18 cellular contexts compared by ENCODE assay signal in genomic region chr4:7655549-7656243, GRCh38.
DNase-seq lines count a peak whose midpoint lies in the region; ATAC-seq, FAIRE-seq and TF ChIP-seq lines count a peak whose summit lies in the region.
"Had no signal": no experiment of that assay in that cellular context is flagged by ENCODE, and none has a peak within 500 bp of the region (broad histone marks: within the 10 kb centered on the region; RNA-seq: fewer than 3 reads in every experiment).

No MANE protein-coding gene starts in this region.

- H3T11ph ChIP-seq in H9 (ENCODE audit: low read length): no peak overlapping the region

- TF ChIP-seq POLR2A in endothelial cell of umbilical vein (IDR thresholded peaks at IDR 0.05; ENCODE audit: low read depth, low read length): no peak

- H3K14ac ChIP-seq in neuronal stem cell (ENCODE audit: low read length) (peak overlapping the region; percentile 40), H9 (ENCODE audit: insufficient read depth, low read length) (no peak overlapping the region; the same call in 1 of the 2 replicates)

- H3K27me3 ChIP-seq in H7 (ENCODE audit: control insufficient read depth, insufficient read depth, low read length) (no peaks in the 10 kb centered on the region; the same call in 1 of the 2 replicates), endothelial cell of umbilical vein (ENCODE audit: control insufficient read depth in 2 of 2, insufficient read depth in 2 of 2, low read length in 2 of 2) (no peaks in the 10 kb centered on the region), neuronal stem cell (ENCODE audit: control insufficient read depth in 3 of 3, insufficient read depth in 3 of 3, low read depth in 1 of 3, low read length in 3 of 3) (peaks cover 0 to 44% (median 0%) of the 10 kb centered on the region in 3 experiments), H9 (ENCODE audit: insufficient read depth, low read length) (no peaks in the 10 kb centered on the region)

- BruUV-seq in endothelial cell of umbilical vein (replicated peaks; lab: Mats Ljungman, UMichigan): no TSS peak

- H3K9ac ChIP-seq in endothelial cell of umbilical vein (replicated peaks; ENCODE audit: extremely low read depth, insufficient read depth, low read length): no peak overlapping the region
- H3K9ac ChIP-seq in neuronal stem cell (ENCODE audit: low read depth, low read length, poor library complexity): no peak overlapping the region
- H3K9ac ChIP-seq in H9 (ENCODE audit: extremely low read depth, insufficient read length, low read length): no peak overlapping the region

- peaks cover 13 to 20% of the 10 kb centered on the region in 2 donors for H3K27me3 Mint-ChIP-seq in stimulated activated naive B cell treated with anti-CD40 and anti-IgM and Interleukin-4, amounts not matched to agents 10 μg/mL and 1 μg/mL and 100 μg/mL, for 72 hours
- peaks cover 19% of the 10 kb centered on the region for H3K27me3 Mint-ChIP-seq in H9 (ENCODE audit: low read depth)
- peaks cover 3% of the 10 kb centered on the region for H3K27me3 Mint-ChIP-seq in activated CD8-positive, alpha-beta memory T cell treated with anti-CD3 and anti-CD28 coated beads, Interleukin-2, amount 10 ng/mL, durations not matched to agents 7 days and 5 days

- POLR2A ChIA-PET in endothelial cell of umbilical vein (lab: Charles Lee): no interaction called here

- H2BK120ac ChIP-seq in neuronal stem cell (ENCODE audit: low read depth, low read length): no peak overlapping the region
- no peak overlapping the region for H2BK120ac ChIP-seq in H9 (ENCODE audit: low read depth, low read length, poor library complexity, severe bottlenecking)

- H3K36me3 ChIP-seq in H7 (replicated peaks; ENCODE audit: control insufficient read depth, insufficient read depth, low read length): no peaks in the 10 kb centered on the region
- no peaks in the 10 kb centered on the region for H3K36me3 ChIP-seq in endothelial cell of umbilical vein (ENCODE audit: control insufficient read depth in 2 of 2, extremely low read depth in 1 of 2, insufficient read depth in 2 of 2, low read length in 2 of 2)
- no peaks in the 10 kb centered on the region for H3K36me3 ChIP-seq in neuronal stem cell (replicated peaks in 1 of 2; ENCODE audit: control insufficient read depth in 2 of 2, insufficient read depth in 2 of 2, low read length in 2 of 2)
- H3K36me3 ChIP-seq: gastroesophageal sphincter had no signal

- H3K4me2 ChIP-seq in endothelial cell of umbilical vein (ENCODE audit: insufficient read depth, low read length) (no peak overlapping the region), neuronal stem cell (ENCODE audit: insufficient read depth, low read length, poor library complexity, severe bottlenecking) (no peak overlapping the region), H9 (ENCODE audit: insufficient read depth, insufficient read length, low read length) (no peak overlapping the region)

- H4K91ac ChIP-seq in neuronal stem cell (ENCODE audit: low read depth, low read length, poor library complexity): no peak overlapping the region
- no peak overlapping the region for H4K91ac ChIP-seq in H9 (ENCODE audit: insufficient read length, low read depth, low read length)

- H3K79me2 ChIP-seq in endothelial cell of umbilical vein (ENCODE audit: control insufficient read depth, insufficient read depth, low read length) (no peaks in the 10 kb centered on the region), H9 (ENCODE audit: insufficient read depth, low read length) (no peaks in the 10 kb centered on the region)

- H2AFZ ChIP-seq in endothelial cell of umbilical vein (ENCODE audit: low read depth, low read length): no peak overlapping the region
- peak overlapping the region; percentile 60 for H2AFZ ChIP-seq in neuronal stem cell (ENCODE audit: low read length)
- no peak overlapping the region for H2AFZ ChIP-seq in H9 (ENCODE audit: low read length)

- no peak overlapping the region for H3K4me3 Mint-ChIP-seq in stimulated activated naive B cell treated with anti-CD40 and anti-IgM and Interleukin-4, amounts not matched to agents 10 μg/mL and 1 μg/mL and 100 μg/mL, for 72 hours
- no peak overlapping the region for H3K4me3 Mint-ChIP-seq in H9
- no peak overlapping the region for H3K4me3 Mint-ChIP-seq in activated CD8-positive, alpha-beta memory T cell treated with anti-CD3 and anti-CD28 coated beads, Interleukin-2, amount 10 ng/mL, durations not matched to agents 7 days and 5 days
- H3K4me3 Mint-ChIP-seq: CD4-positive, CD25-positive, alpha-beta regulatory T cell; stimulated activated naive CD8-positive, alpha-beta T cell treated with anti-CD3 and anti-CD28 coated beads, Interleukin-15, Interleukin-2, amounts not matched to agents 100 ng/mL and 50 ng/mL, for 24 hours had no signal

- H3K9me3 ChIP-seq in endothelial cell of umbilical vein (replicated peaks; ENCODE audit: control insufficient read depth, insufficient read depth, low read length): no peaks in the 10 kb centered on the region
- H3K9me3 ChIP-seq in neuronal stem cell (replicated peaks in 1 of 2; ENCODE audit: control insufficient read depth in 2 of 2, insufficient read depth in 1 of 2, low read depth in 1 of 2, low read length in 2 of 2): no peaks in the 10 kb centered on the region
- H3K9me3 ChIP-seq in H9 (ENCODE audit: control insufficient read depth, low read depth, low read length): no peaks in the 10 kb centered on the region
- H3K9me3 ChIP-seq: gastroesophageal sphincter, psoas muscle had no signal

- no peak overlapping the region for H3K56ac ChIP-seq in H9 (ENCODE audit: insufficient read length, low read depth, low read length)

- FAIRE-seq in endothelial cell of umbilical vein (lab: Jason Lieb, UNC): peak; percentile 15
- FAIRE-seq: GM18507 had no signal

- TF ChIP-seq CTCF in endothelial cell of umbilical vein (IDR thresholded peaks at IDR 0.05; ENCODE audit: extremely low read depth in 1 of 2, insufficient read depth in 1 of 2, low read depth in 1 of 2, low read length in 2 of 2): no peak
- no peak for TF ChIP-seq CTCF in H9 (conservative IDR thresholded peaks at IDR 0.05)

- H2BK15ac ChIP-seq in neuronal stem cell (ENCODE audit: low read length) (no peak overlapping the region), H9 (ENCODE audit: low read depth, low read length) (no peak overlapping the region)

- no CpG with 5 or more reads among the region's 30 CpGs for WGBS in neuronal stem cell (ENCODE audit: extremely low coverage in 2 of 2, insufficient read length in 2 of 2, insufficient replicate concordance in 1 of 2), 2 donors
- WGBS in H9 (ENCODE audit: extremely low coverage, insufficient read length, low lambda C conversion rate): no CpG with 5 or more reads among the region's 30 CpGs

- peaks cover 0 to 3% of the 10 kb centered on the region in 2 donors for H3K4me1 Mint-ChIP-seq in stimulated activated naive B cell treated with anti-CD40 and anti-IgM and Interleukin-4, amounts not matched to agents 10 μg/mL and 1 μg/mL and 100 μg/mL, for 72 hours
- H3K4me1 Mint-ChIP-seq in H9: peaks cover 23 to 29% of the 10 kb centered on the region in 2 experiments
- peaks cover 33% of the 10 kb centered on the region for H3K4me1 Mint-ChIP-seq in activated CD8-positive, alpha-beta memory T cell treated with anti-CD3 and anti-CD28 coated beads, Interleukin-2, amount 10 ng/mL, durations not matched to agents 7 days and 5 days

- H3K36me3 Mint-ChIP-seq in stimulated activated naive B cell treated with anti-CD40 and anti-IgM and Interleukin-4, amounts not matched to agents 10 μg/mL and 1 μg/mL and 100 μg/mL, for 72 hours: no peaks in the 10 kb centered on the region
- H3K36me3 Mint-ChIP-seq in H9 (ENCODE audit: insufficient read depth in 1 of 3, low read depth in 3 of 3): no peaks in the 10 kb centered on the region
- H3K36me3 Mint-ChIP-seq in activated CD8-positive, alpha-beta memory T cell treated with anti-CD3 and anti-CD28 coated beads, Interleukin-2, amount 10 ng/mL, durations not matched to agents 7 days and 5 days: no peaks in the 10 kb centered on the region
- H3K36me3 Mint-ChIP-seq: CD4-positive, CD25-positive, alpha-beta regulatory T cell had no signal

- H3K27ac ChIP-seq in endothelial cell of umbilical vein (ENCODE audit: insufficient read depth, low read depth, low read length): no peak overlapping the region
- no peak overlapping the region for H3K27ac ChIP-seq in neuronal stem cell (replicated peaks; ENCODE audit: low read length)
- H3K27ac ChIP-seq in H9 (ENCODE audit: insufficient read length, low read depth, low read length): no peak overlapping the region
- H3K27ac ChIP-seq: gastroesophageal sphincter, psoas muscle, VCaP had no signal

- DNase-seq in H7 (peak; percentile 64), NOMO-1 treated with DMSO at 0.1 percent for 48 hours (lab: John Stamatoyannopoulos, UW; ENCODE audit: unreplicated experiment) (peak; percentile 80), endothelial cell of umbilical vein (ENCODE audit: low read depth, low spot score) (no peak), neuronal stem cell (ENCODE audit: low spot score) (peak; percentile 17), NCI-H446 treated with DMSO at 0.1 percent for 48 hours (lab: John Stamatoyannopoulos, UW) (no peak), H9 (no peak)
- no peak for DNase-seq in stimulated activated naive B cell treated with anti-CD40 and anti-IgM and Interleukin-4, amounts not matched to agents 10 μg/mL and 1 μg/mL and 100 μg/mL, for 72 hours
- DNase-seq in activated CD8-positive, alpha-beta memory T cell treated with anti-CD3 and anti-CD28 coated beads, Interleukin-2, amount 10 ng/mL, durations not matched to agents 7 days and 5 days: no peak
- DNase-seq: activated CD8-positive, alpha-beta memory T cell treated with anti-CD3 and anti-CD28 coated beads, Interleukin-2, amount 50 U/mL, for 48 hours; CD4-positive, CD25-positive, alpha-beta regulatory T cell; Karpas-422; NCI-H226; stimulated activated CD4-positive, alpha-beta T cell treated with anti-CD3 and anti-CD28 coated beads, Interleukin-4, amount 100 ng/mL, for 4 hours had no signal

- H4K20me1 ChIP-seq in endothelial cell of umbilical vein (replicated peaks; ENCODE audit: control insufficient read depth, extremely low read depth, insufficient read depth, low read length) (no peaks in the 10 kb centered on the region), H9 (ENCODE audit: control insufficient read depth, insufficient read depth, insufficient read length) (no peaks in the 10 kb centered on the region)

- H3K4ac ChIP-seq in neuronal stem cell (ENCODE audit: low read length) (no peak overlapping the region), H9 (ENCODE audit: low read depth, low read length) (no peak overlapping the region)

- dilution Hi-C loops in endothelial cell of umbilical vein (cut with MboI; ENCODE audit: extremely low pct_ligation_motif_present, low sequenced_read_pairs): no loop called here

- H3K18ac ChIP-seq in neuronal stem cell (ENCODE audit: low read length): peak overlapping the region; percentile 46
- no peak overlapping the region for H3K18ac ChIP-seq in H9 (ENCODE audit: insufficient read length, low read depth, low read length)

- H3K9me3 Mint-ChIP-seq in stimulated activated naive B cell treated with anti-CD40 and anti-IgM and Interleukin-4, amounts not matched to agents 10 μg/mL and 1 μg/mL and 100 μg/mL, for 72 hours: no peaks in the 10 kb centered on the region
- H3K9me3 Mint-ChIP-seq in H9: no peaks in the 10 kb centered on the region
- H3K9me3 Mint-ChIP-seq in activated CD8-positive, alpha-beta memory T cell treated with anti-CD3 and anti-CD28 coated beads, Interleukin-2, amount 10 ng/mL, durations not matched to agents 7 days and 5 days (ENCODE audit: low read depth): no peaks in the 10 kb centered on the region
- H3K9me3 Mint-ChIP-seq: CD4-positive, CD25-positive, alpha-beta regulatory T cell; stimulated activated naive CD8-positive, alpha-beta T cell treated with anti-CD3 and anti-CD28 coated beads, Interleukin-15, Interleukin-2, amounts not matched to agents 100 ng/mL and 50 ng/mL, for 24 hours had no signal

- CTCF ChIA-PET in endothelial cell of umbilical vein (lab: Charles Lee): no interaction called here
- CTCF ChIA-PET in activated CD8-positive, alpha-beta memory T cell treated with anti-CD3 and anti-CD28 coated beads, Interleukin-2, amount 10 ng/mL, durations not matched to agents 7 days and 5 days (lab: Charles Lee): no interaction called here

- no peak overlapping the region for H2BK12ac ChIP-seq in neuronal stem cell (ENCODE audit: low read length)
- H2BK12ac ChIP-seq in H9 (ENCODE audit: insufficient read length, low read depth, low read length): no peak overlapping the region

- H2BK20ac ChIP-seq in H9 (ENCODE audit: low read depth, low read length, poor library complexity, severe bottlenecking): no peak overlapping the region

- H3K4me3 ChIP-seq in H7 (ENCODE audit: insufficient read depth, low read depth, low read length) (no peak overlapping the region), endothelial cell of umbilical vein (replicated peaks in 1 of 3; ENCODE audit: insufficient read depth in 1 of 3, low read depth in 1 of 3, low read length in 3 of 3) (no peak overlapping the region), neuronal stem cell (ENCODE audit: low read length in 2 of 2) (no peak overlapping the region)
- H3K4me3 ChIP-seq: gastroesophageal sphincter, psoas muscle had no signal

- H3K23ac ChIP-seq in neuronal stem cell (ENCODE audit: low read depth, low read length, poor library complexity) (no peak overlapping the region), H9 (ENCODE audit: insufficient read length, low read depth, low read length) (no peak overlapping the region)

- H3K23me2 ChIP-seq in H9 (ENCODE audit: insufficient read length, low read depth, low read length, poor library complexity, severe bottlenecking): no peaks in the 10 kb centered on the region

- ATAC-seq in stimulated activated naive B cell treated with anti-CD40 and anti-IgM and Interleukin-4, amounts not matched to agents 10 μg/mL and 1 μg/mL and 100 μg/mL, for 72 hours (replicated peaks): no peak
- no peak for ATAC-seq in activated CD8-positive, alpha-beta memory T cell treated with anti-CD3 and anti-CD28 coated beads, Interleukin-2, amount 10 ng/mL, durations not matched to agents 7 days and 5 days
- ATAC-seq: gastroesophageal sphincter had no signal

- H3K79me1 ChIP-seq in neuronal stem cell (ENCODE audit: low read depth, low read length) (no peaks in the 10 kb centered on the region), H9 (ENCODE audit: insufficient read depth, low read depth, low read length, poor library complexity, severe bottlenecking) (no peaks in the 10 kb centered on the region)

- H4K8ac ChIP-seq in neuronal stem cell (ENCODE audit: low read depth, low read length) (no peak overlapping the region), H9 (replicated peaks; ENCODE audit: insufficient read length, low read depth, low read length) (no peak overlapping the region)

- no peak overlapping the region for H4K5ac ChIP-seq in H9 (ENCODE audit: insufficient read length, low read depth, low read length)

- no peaks in the 10 kb centered on the region for H3K9me1 ChIP-seq in endothelial cell of umbilical vein (replicated peaks; ENCODE audit: control insufficient read depth, extremely low read depth, insufficient read depth, low read length)

- no peak overlapping the region for H3K27ac Mint-ChIP-seq in stimulated activated naive B cell treated with anti-CD40 and anti-IgM and Interleukin-4, amounts not matched to agents 10 μg/mL and 1 μg/mL and 100 μg/mL, for 72 hours
- no peak overlapping the region for H3K27ac Mint-ChIP-seq in H9
- H3K27ac Mint-ChIP-seq in activated CD8-positive, alpha-beta memory T cell treated with anti-CD3 and anti-CD28 coated beads, Interleukin-2, amount 10 ng/mL, durations not matched to agents 7 days and 5 days: no peak overlapping the region
- H3K27ac Mint-ChIP-seq: CD4-positive, CD25-positive, alpha-beta regulatory T cell; stimulated activated naive CD8-positive, alpha-beta T cell treated with anti-CD3 and anti-CD28 coated beads, Interleukin-15, Interleukin-2, amounts not matched to agents 100 ng/mL and 50 ng/mL, for 24 hours had no signal

- H2BK5ac ChIP-seq in neuronal stem cell (ENCODE audit: low read length) (peak overlapping the region; percentile 14), H9 (ENCODE audit: insufficient read length, low read length) (no peak overlapping the region)

- H3K4me1 ChIP-seq in endothelial cell of umbilical vein (ENCODE audit: control insufficient read depth, extremely low read depth, insufficient read depth, low read length) (peaks cover 3% of the 10 kb centered on the region), neuronal stem cell (ENCODE audit: control insufficient read depth in 2 of 2, insufficient read depth in 1 of 2, low read depth in 1 of 2, low read length in 2 of 2) (peaks cover 12 to 17% of the 10 kb centered on the region in 2 donors), H9 (ENCODE audit: insufficient read depth, low read length) (peaks cover 2% of the 10 kb centered on the region; the same call in 1 of the 2 replicates)
- H3K4me1 ChIP-seq: psoas muscle had no signal

- H2AK5ac ChIP-seq in neuronal stem cell (ENCODE audit: low read depth, low read length) (no peak overlapping the region), H9 (ENCODE audit: insufficient read length, low read length) (no peak overlapping the region)

- intact Hi-C loops in endothelial cell of umbilical vein (cut with micrococcal nuclease): no loop called here

Comparison
In these comparisons a context has a peak if more than half of its experiments do, and no peak if none do; other contexts are left out.
1. DNase-seq: peak in H7 (single experiment), NOMO-1 treated with DMSO at 0.1 percent for 48 hours (single experiment) and neuronal stem cell (single experiment); none in endothelial cell of umbilical vein (single experiment), NCI-H446 treated with DMSO at 0.1 percent for 48 hours (single experiment), stimulated activated naive B cell treated with anti-CD40 and anti-IgM and Interleukin-4, amounts not matched to agents 10 μg/mL and 1 μg/mL and 100 μg/mL, for 72 hours (single experiment), H9 (single experiment) and activated CD8-positive, alpha-beta memory T cell treated with anti-CD3 and anti-CD28 coated beads, Interleukin-2, amount 10 ng/mL, durations not matched to agents 7 days and 5 days (single experiment).